Comparison of ENCODE assay signal across 10 cellular contexts in the genomic region with DNA sequence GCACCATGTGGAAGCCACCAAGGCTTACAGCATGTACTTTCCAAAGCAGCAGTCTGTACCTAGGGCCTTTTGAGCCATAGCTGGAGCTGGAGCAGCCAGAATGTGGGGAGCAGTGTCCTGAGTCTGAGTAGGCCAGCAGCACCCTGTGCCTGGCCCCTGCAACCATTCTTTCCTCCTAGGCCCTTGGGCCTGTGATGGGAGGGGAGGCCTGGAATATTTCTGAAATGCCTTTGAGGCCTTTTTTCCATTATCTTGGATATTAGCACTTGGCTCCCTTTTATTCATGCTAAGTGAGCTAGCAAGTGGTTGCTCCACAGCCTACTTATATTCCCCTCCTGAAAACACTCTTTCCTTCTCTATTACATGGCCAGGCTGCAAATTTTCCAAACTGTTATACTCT. TPM values are rescaled to one million over a fixed set of nuclear protein-coding genes. Genes with fewer than 3 reads are reported as not detected.
"Had no signal": no experiment of that assay in that cellular context is flagged by ENCODE, and none has a peak within 500 bp of the region (broad histone marks: within the 10 kb centered on the region; RNA-seq: fewer than 3 reads in every experiment).

No MANE protein-coding gene starts in this region.

- H3K4me1 ChIP-seq: HAP-1 had no signal

- H3K36me3 ChIP-seq: HAP-1 had no signal

- H3K9ac ChIP-seq: GM23248 had no signal

- DNase-seq: GM23248, GOT3, H7, KBM-7 had no signal

- H3K9me3 ChIP-seq: HAP-1 had no signal

- ATAC-seq: HCT116, HepG2 had no signal

- H2AFZ ChIP-seq: GM23248 had no signal

- H3K27ac ChIP-seq: GM23248, HL-60 had no signal

- H3K4me3 ChIP-seq: GM23248, HAP-1 had no signal

RNA-seq across cellular contexts. Expression of a gene that starts 28.1 kb away (rescaled TPM):
- total RNA-seq: GM23248, H4, H7, HepG2, HT1080 had no signal
